Comparison of ENCODE assay signal across 1 cellular context in genomic region chr18:24112874-24113615, GRCh38.
TF ChIP-seq lines count a peak whose summit lies in the region.

No MANE protein-coding gene starts in this region.

TF ChIP-seq in HepG2, 621 proteins besides CTCF, POLR2A, EP300 and RAD21 (continued from another document and continues in another):
- TF ChIP-seq PAXIP1 (CRISPR knock-in tag; conservative IDR thresholded peaks at IDR 0.05), result peak; percentile 90
- 0 out of 2 replicates have a peak, but pooled peaks have one; percentile 44 for TF ChIP-seq ATF7-NPFF (CRISPR knock-in tag; IDR thresholded peaks at IDR 0.05; ENCODE audit: low read depth)
- TF ChIP-seq ZSCAN5A (CRISPR knock-in tag; IDR thresholded peaks at IDR 0.05; ENCODE audit: borderline replicate concordance), result peak; percentile 57; the same call in 1 of the 2 replicates
- no peak; the same call in 1 of the 2 replicates for TF ChIP-seq ZNF598 (CRISPR knock-in tag; IDR thresholded peaks at IDR 0.05; ENCODE audit: borderline replicate concordance)
- TF ChIP-seq RXRB (CRISPR knock-in tag; IDR thresholded peaks at IDR 0.05; ENCODE audit: borderline replicate concordance), result peak; percentile 95
- no peak for TF ChIP-seq SRSF1 (optimal IDR thresholded peaks at IDR 0.05; ENCODE audit: low read depth, low read length)
- peak; percentile 78; the same call in 1 of the 2 replicates for TF ChIP-seq ZBTB20 (CRISPR knock-in tag; IDR thresholded peaks at IDR 0.05; ENCODE audit: borderline replicate concordance, low read depth)
- TF ChIP-seq ZNF616 (CRISPR knock-in tag; IDR thresholded peaks at IDR 0.05; ENCODE audit: low read depth), result no peak
- peak; percentile 54 for TF ChIP-seq NR2F6 (IDR thresholded peaks at IDR 0.05)
- peak; percentile 51; the same call in 1 of the 2 replicates for TF ChIP-seq NR2F6 (CRISPR knock-in tag; IDR thresholded peaks at IDR 0.05)
- TF ChIP-seq ZBTB26 (CRISPR knock-in tag; IDR thresholded peaks at IDR 0.05; ENCODE audit: borderline replicate concordance), result no peak
- TF ChIP-seq GPN1 (CRISPR knock-in tag; IDR thresholded peaks at IDR 0.05; ENCODE audit: borderline replicate concordance), result no peak
- TF ChIP-seq ZNF180 (CRISPR knock-in tag; IDR thresholded peaks at IDR 0.05; ENCODE audit: borderline replicate concordance, low read depth), result no peak
- TF ChIP-seq ZNF143 (CRISPR knock-in tag; IDR thresholded peaks at IDR 0.05), result peak; percentile 30; the same call in 1 of the 2 replicates
- TF ChIP-seq ZNF576 (CRISPR knock-in tag; IDR thresholded peaks at IDR 0.05), result no peak
- TF ChIP-seq ZNF318 (CRISPR knock-in tag; IDR thresholded peaks at IDR 0.05), result no peak
- TF ChIP-seq ISX (CRISPR knock-in tag; conservative IDR thresholded peaks at IDR 0.05), result no peak
- TF ChIP-seq SETDB1 (CRISPR knock-in tag; IDR thresholded peaks at IDR 0.05; ENCODE audit: borderline replicate concordance), result no peak
- peak; percentile 81 for TF ChIP-seq MED1 (CRISPR knock-in tag; IDR thresholded peaks at IDR 0.05)
- peak; percentile 63; the same call in 1 of the 2 replicates for TF ChIP-seq GATAD1 (CRISPR knock-in tag; IDR thresholded peaks at IDR 0.05)
- no peak for TF ChIP-seq ZNF484 (CRISPR knock-in tag; IDR thresholded peaks at IDR 0.05; ENCODE audit: borderline replicate concordance, low read depth)
- TF ChIP-seq IRX3 (CRISPR knock-in tag; IDR thresholded peaks at IDR 0.05; ENCODE audit: borderline replicate concordance, low read depth), result no peak; the same call in 1 of the 2 replicates
- peak; percentile 70 for TF ChIP-seq CREB1 (IDR thresholded peaks at IDR 0.05)
- peak; percentile 85 for TF ChIP-seq CREB1 (CRISPR knock-in tag; IDR thresholded peaks at IDR 0.05)
- peak; percentile 44; the same call in 1 of the 2 replicates for TF ChIP-seq EHMT2 (IDR thresholded peaks at IDR 0.05; ENCODE audit: borderline replicate concordance, low read depth, low read length)
- TF ChIP-seq ZBTB33 (CRISPR knock-in tag; IDR thresholded peaks at IDR 0.05), result no peak
- no peak for TF ChIP-seq ZC3H4 (CRISPR knock-in tag; IDR thresholded peaks at IDR 0.05; ENCODE audit: borderline replicate concordance)
- TF ChIP-seq ZNF232 (CRISPR knock-in tag; IDR thresholded peaks at IDR 0.05; ENCODE audit: borderline replicate concordance), result peak; percentile 40; the same call in 1 of the 2 replicates
- no peak for TF ChIP-seq ZNF737 (CRISPR knock-in tag; IDR thresholded peaks at IDR 0.05; ENCODE audit: borderline replicate concordance)
- peak; percentile 92; the same call in 1 of the 2 replicates for TF ChIP-seq SALL1 (CRISPR knock-in tag; IDR thresholded peaks at IDR 0.05)
- TF ChIP-seq GABPB1 (CRISPR knock-in tag; IDR thresholded peaks at IDR 0.05), result peak; percentile 30; the same call in 1 of the 2 replicates
- 0 out of 2 replicates have a peak, but pooled peaks have one; percentile 49 for TF ChIP-seq ATF2 (CRISPR knock-in tag; IDR thresholded peaks at IDR 0.05)
- TF ChIP-seq MAF1 (CRISPR knock-in tag; IDR thresholded peaks at IDR 0.05; ENCODE audit: borderline replicate concordance), result no peak
- TF ChIP-seq USF2 (IDR thresholded peaks at IDR 0.05; ENCODE audit: low read depth, low read length), result no peak
- no peak for TF ChIP-seq USF2 (CRISPR knock-in tag; IDR thresholded peaks at IDR 0.05; ENCODE audit: borderline replicate concordance)
- TF ChIP-seq ZBTB37 (CRISPR knock-in tag; IDR thresholded peaks at IDR 0.05), result no peak
- TF ChIP-seq ZNF329 (CRISPR knock-in tag; IDR thresholded peaks at IDR 0.05; ENCODE audit: low read depth), result no peak
